1 cellular context compared by ENCODE assay signal in the genomic region with DNA sequence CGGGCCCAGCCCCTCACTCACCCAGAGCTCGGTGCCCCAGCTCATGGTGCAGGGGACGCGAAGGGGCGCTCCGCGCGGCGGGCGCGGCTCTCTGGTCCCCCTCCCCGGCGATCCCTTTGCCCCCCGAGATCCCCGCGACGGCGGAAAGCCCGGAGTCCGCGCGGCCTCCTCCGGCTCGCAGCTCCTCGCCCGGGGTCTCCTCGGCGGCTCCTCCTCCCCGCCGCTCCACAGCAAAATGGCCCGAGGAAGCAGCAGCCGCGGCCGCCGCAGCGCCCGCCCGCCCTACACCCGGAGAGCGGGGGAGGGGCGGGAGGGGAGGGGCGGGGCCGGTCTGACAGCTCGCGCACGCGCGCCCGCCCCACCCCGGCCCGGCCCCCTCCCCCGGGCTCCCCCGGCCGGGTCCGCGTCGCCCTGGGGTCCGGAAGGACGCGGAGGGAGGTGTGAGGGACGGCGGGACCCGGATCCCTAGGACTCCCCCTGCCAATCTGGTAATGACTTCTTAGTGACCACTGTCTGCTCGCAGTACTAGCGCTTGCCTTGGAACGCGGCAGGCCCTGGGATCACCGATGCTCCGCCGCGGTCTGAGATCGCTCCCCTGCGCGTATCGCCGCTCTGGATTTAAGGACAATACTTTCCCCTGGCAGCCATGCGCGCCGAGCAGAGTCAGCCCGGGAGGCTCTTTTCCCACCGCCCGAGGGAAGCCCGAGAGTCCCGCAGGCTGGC.
TF ChIP-seq lines count a peak whose summit lies in the region.

A gene (minus strand): TSS at position 259 of the 723 bp plus-strand sequence. CDS start 214 bp downstream, at position 45.

TF ChIP-seq in GM12878, 131 proteins besides CTCF, POLR2A, EP300 and RAD21 (continued from another document):
- TF ChIP-seq, protein P1, sequence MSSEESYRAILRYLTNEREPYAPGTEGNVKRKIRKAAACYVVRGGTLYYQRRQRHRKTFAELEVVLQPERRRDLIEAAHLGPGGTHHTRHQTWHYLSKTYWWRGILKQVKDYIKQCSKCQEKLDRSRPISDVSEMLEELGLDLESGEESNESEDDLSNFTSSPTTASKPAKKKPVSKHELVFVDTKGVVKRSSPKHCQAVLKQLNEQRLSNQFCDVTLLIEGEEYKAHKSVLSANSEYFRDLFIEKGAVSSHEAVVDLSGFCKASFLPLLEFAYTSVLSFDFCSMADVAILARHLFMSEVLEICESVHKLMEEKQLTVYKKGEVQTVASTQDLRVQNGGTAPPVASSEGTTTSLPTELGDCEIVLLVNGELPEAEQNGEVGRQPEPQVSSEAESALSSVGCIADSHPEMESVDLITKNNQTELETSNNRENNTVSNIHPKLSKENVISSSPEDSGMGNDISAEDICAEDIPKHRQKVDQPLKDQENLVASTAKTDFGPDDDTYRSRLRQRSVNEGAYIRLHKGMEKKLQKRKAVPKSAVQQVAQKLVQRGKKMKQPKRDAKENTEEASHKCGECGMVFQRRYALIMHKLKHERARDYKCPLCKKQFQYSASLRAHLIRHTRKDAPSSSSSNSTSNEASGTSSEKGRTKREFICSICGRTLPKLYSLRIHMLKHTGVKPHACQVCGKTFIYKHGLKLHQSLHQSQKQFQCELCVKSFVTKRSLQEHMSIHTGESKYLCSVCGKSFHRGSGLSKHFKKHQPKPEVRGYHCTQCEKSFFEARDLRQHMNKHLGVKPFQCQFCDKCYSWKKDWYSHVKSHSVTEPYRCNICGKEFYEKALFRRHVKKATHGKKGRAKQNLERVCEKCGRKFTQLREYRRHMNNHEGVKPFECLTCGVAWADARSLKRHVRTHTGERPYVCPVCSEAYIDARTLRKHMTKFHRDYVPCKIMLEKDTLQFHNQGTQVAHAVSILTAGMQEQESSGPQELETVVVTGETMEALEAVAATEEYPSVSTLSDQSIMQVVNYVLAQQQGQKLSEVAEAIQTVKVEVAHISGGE (CRISPR knock-in tag; IDR thresholded peaks at IDR 0.05): no peak
- TF ChIP-seq HDAC2 (IDR thresholded peaks at IDR 0.05) (no peak), BMI1 (IDR thresholded peaks at IDR 0.05; ENCODE audit: borderline replicate concordance) (no peak), CREB1 (IDR thresholded peaks at IDR 0.05; ENCODE audit: low read depth) (no peak; the same call in 1 of the 2 replicates), SREBF2 (IDR thresholded peaks at IDR 0.05; ENCODE audit: low read length) (no peak), CHD2 (IDR thresholded peaks at IDR 0.05; ENCODE audit: borderline replicate concordance, low read depth, low read length) (no peak), MEF2A (IDR thresholded peaks at IDR 0.05; ENCODE audit: insufficient read depth, low read depth, low read length) (no peak), ZNF207 (IDR thresholded peaks at IDR 0.05; ENCODE audit: borderline replicate concordance) (no peak), RFX5 (IDR thresholded peaks at IDR 0.05; ENCODE audit: low read depth, low read length) (no peak), WRNIP1 (IDR thresholded peaks at IDR 0.05; ENCODE audit: borderline replicate concordance, low read depth, low read length) (no peak), ETV6 (conservative IDR thresholded peaks at IDR 0.05 in 1 of 2, IDR thresholded peaks at IDR 0.05 in 1 of 2; ENCODE audit: borderline replicate concordance in 1 of 2, low read depth in 1 of 2) (no peak), EED (IDR thresholded peaks at IDR 0.05; ENCODE audit: low read depth) (peak; percentile 18; the same call in 1 of the 2 replicates), CHD1 (IDR thresholded peaks at IDR 0.05; ENCODE audit: low read depth, low read length) (peak; percentile 77; the same call in 1 of the 2 replicates), NR2F1 (conservative IDR thresholded peaks at IDR 0.05) (no peak), BRCA1 (IDR thresholded peaks at IDR 0.05; ENCODE audit: low read depth, low read length) (no peak)
- TF ChIP-seq, protein P2, sequence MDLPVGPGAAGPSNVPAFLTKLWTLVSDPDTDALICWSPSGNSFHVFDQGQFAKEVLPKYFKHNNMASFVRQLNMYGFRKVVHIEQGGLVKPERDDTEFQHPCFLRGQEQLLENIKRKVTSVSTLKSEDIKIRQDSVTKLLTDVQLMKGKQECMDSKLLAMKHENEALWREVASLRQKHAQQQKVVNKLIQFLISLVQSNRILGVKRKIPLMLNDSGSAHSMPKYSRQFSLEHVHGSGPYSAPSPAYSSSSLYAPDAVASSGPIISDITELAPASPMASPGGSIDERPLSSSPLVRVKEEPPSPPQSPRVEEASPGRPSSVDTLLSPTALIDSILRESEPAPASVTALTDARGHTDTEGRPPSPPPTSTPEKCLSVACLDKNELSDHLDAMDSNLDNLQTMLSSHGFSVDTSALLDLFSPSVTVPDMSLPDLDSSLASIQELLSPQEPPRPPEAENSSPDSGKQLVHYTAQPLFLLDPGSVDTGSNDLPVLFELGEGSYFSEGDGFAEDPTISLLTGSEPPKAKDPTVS (IDR thresholded peaks at IDR 0.05; ENCODE audit: low read depth, low read length): no peak
- TF ChIP-seq, protein P3, sequence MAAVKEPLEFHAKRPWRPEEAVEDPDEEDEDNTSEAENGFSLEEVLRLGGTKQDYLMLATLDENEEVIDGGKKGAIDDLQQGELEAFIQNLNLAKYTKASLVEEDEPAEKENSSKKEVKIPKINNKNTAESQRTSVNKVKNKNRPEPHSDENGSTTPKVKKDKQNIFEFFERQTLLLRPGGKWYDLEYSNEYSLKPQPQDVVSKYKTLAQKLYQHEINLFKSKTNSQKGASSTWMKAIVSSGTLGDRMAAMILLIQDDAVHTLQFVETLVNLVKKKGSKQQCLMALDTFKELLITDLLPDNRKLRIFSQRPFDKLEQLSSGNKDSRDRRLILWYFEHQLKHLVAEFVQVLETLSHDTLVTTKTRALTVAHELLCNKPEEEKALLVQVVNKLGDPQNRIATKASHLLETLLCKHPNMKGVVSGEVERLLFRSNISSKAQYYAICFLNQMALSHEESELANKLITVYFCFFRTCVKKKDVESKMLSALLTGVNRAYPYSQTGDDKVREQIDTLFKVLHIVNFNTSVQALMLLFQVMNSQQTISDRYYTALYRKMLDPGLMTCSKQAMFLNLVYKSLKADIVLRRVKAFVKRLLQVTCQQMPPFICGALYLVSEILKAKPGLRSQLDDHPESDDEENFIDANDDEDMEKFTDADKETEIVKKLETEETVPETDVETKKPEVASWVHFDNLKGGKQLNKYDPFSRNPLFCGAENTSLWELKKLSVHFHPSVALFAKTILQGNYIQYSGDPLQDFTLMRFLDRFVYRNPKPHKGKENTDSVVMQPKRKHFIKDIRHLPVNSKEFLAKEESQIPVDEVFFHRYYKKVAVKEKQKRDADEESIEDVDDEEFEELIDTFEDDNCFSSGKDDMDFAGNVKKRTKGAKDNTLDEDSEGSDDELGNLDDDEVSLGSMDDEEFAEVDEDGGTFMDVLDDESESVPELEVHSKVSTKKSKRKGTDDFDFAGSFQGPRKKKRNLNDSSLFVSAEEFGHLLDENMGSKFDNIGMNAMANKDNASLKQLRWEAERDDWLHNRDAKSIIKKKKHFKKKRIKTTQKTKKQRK (IDR thresholded peaks at IDR 0.05; ENCODE audit: low read depth, low read length): no peak
TF ChIP-seq in GM12878: peak in this region for 27.
